In genomic region chr11:24406980-24407379, GRCh38 we compare ENCODE assay signal across 28 cellular contexts.
"Had no signal": no experiment of that assay in that cellular context is flagged by ENCODE, and none has a peak within 500 bp of the region (broad histone marks: within the 10 kb centered on the region; RNA-seq: fewer than 3 reads in every experiment).

No MANE protein-coding gene starts in this region.

- H3K36me3 ChIP-seq: neutrophil, pancreas, right lobe of liver, sigmoid colon, stomach, thoracic aorta, thyroid gland, tibial nerve, upper lobe of left lung, vagina had no signal

- H3K36me3 Mint-ChIP-seq: naive thymus-derived CD8-positive, alpha-beta T cell; natural killer cell treated with Interleukin-12 subunit alpha and Interleukin-12 subunit beta and Interleukin-15 and Interleukin-18, amount 100 ng/mL, for 72 hours; stimulated activated effector memory CD8-positive, alpha-beta T cell treated with anti-CD3 and anti-CD28 coated beads, Interleukin-12 subunit alpha, Interleukin-12 subunit beta, amount 100 ng/mL, for 72 hours; stimulated activated naive B cell treated with anti-CD40 and anti-IgM and Interleukin-4, amounts not matched to agents 10 μg/mL and 1 μg/mL and 100 μg/mL, for 72 hours had no signal

- H3K4me3 ChIP-seq: pancreas, psoas muscle, right lobe of liver, sigmoid colon, stomach, thoracic aorta, thyroid gland, tibial nerve, upper lobe of left lung, vagina had no signal

- H3K4me1 ChIP-seq: pancreas, psoas muscle, right lobe of liver, sigmoid colon, stomach, thyroid gland, tibial nerve, upper lobe of left lung, vagina had no signal

- H3K27me3 ChIP-seq: neutrophil, pancreas, right lobe of liver, sigmoid colon, stomach, thyroid gland, tibial nerve, upper lobe of left lung, vagina had no signal

- H3K27ac Mint-ChIP-seq: naive thymus-derived CD8-positive, alpha-beta T cell; natural killer cell treated with Interleukin-12 subunit alpha and Interleukin-12 subunit beta and Interleukin-15 and Interleukin-18, amount 100 ng/mL, for 72 hours; nephron progenitor cell; progenitor cell of endocrine pancreas; stimulated activated effector memory CD8-positive, alpha-beta T cell treated with anti-CD3 and anti-CD28 coated beads, Interleukin-12 subunit alpha, Interleukin-12 subunit beta, amount 100 ng/mL, for 72 hours; stimulated activated naive B cell treated with anti-CD40 and anti-IgM and Interleukin-4, amounts not matched to agents 10 μg/mL and 1 μg/mL and 100 μg/mL, for 72 hours; stimulated activated naive CD8-positive, alpha-beta T cell treated with anti-CD3 and anti-CD28 coated beads, Interleukin-15, Interleukin-2, amounts not matched to agents 100 ng/mL and 50 ng/mL, for 24 hours had no signal

- H3K9me3 ChIP-seq: neutrophil, pancreas, psoas muscle, right lobe of liver, stomach, thoracic aorta, thyroid gland, tibial nerve, upper lobe of left lung, vagina had no signal

- H3K27me3 Mint-ChIP-seq: naive thymus-derived CD8-positive, alpha-beta T cell; natural killer cell treated with Interleukin-12 subunit alpha and Interleukin-12 subunit beta and Interleukin-15 and Interleukin-18, amount 100 ng/mL, for 72 hours; progenitor cell of endocrine pancreas; stimulated activated naive B cell treated with anti-CD40 and anti-IgM and Interleukin-4, amounts not matched to agents 10 μg/mL and 1 μg/mL and 100 μg/mL, for 72 hours; stimulated activated naive CD8-positive, alpha-beta T cell treated with anti-CD3 and anti-CD28 coated beads, Interleukin-15, Interleukin-2, amounts not matched to agents 100 ng/mL and 50 ng/mL, for 24 hours had no signal

- H3K4me3 Mint-ChIP-seq: naive thymus-derived CD8-positive, alpha-beta T cell; natural killer cell treated with Interleukin-12 subunit alpha and Interleukin-12 subunit beta and Interleukin-15 and Interleukin-18, amount 100 ng/mL, for 72 hours; nephron progenitor cell; neural crest cell; stimulated activated effector memory CD8-positive, alpha-beta T cell treated with anti-CD3 and anti-CD28 coated beads, Interleukin-12 subunit alpha, Interleukin-12 subunit beta, amount 100 ng/mL, for 72 hours; stimulated activated naive B cell treated with anti-CD40 and anti-IgM and Interleukin-4, amounts not matched to agents 10 μg/mL and 1 μg/mL and 100 μg/mL, for 72 hours; stimulated activated naive CD8-positive, alpha-beta T cell treated with anti-CD3 and anti-CD28 coated beads, Interleukin-15, Interleukin-2, amounts not matched to agents 100 ng/mL and 50 ng/mL, for 24 hours had no signal

- ATAC-seq: naive thymus-derived CD8-positive, alpha-beta T cell; natural killer cell treated with Interleukin-12 subunit alpha and Interleukin-12 subunit beta and Interleukin-15 and Interleukin-18, amount 100 ng/mL, for 72 hours; pancreas; psoas muscle; right cardiac atrium; right lobe of liver; stimulated activated effector memory CD8-positive, alpha-beta T cell treated with anti-CD3 and anti-CD28 coated beads, Interleukin-12 subunit alpha, Interleukin-12 subunit beta, amount 100 ng/mL, for 72 hours; stimulated activated naive B cell treated with anti-CD40 and anti-IgM and Interleukin-4, amounts not matched to agents 10 μg/mL and 1 μg/mL and 100 μg/mL, for 72 hours had no signal

- H3K27ac ChIP-seq: neutrophil, pancreas, psoas muscle, right lobe of liver, sigmoid colon, stomach, thoracic aorta, thyroid gland, tibial nerve, upper lobe of left lung, vagina had no signal

- H3K9me3 Mint-ChIP-seq: natural killer cell treated with Interleukin-12 subunit alpha and Interleukin-12 subunit beta and Interleukin-15 and Interleukin-18, amount 100 ng/mL, for 72 hours; nephron progenitor cell had no signal

- DNase-seq: naive thymus-derived CD8-positive, alpha-beta T cell; nephron progenitor cell; nucleus accumbens; pancreas; psoas muscle; right cardiac atrium; right lobe of liver; sigmoid colon; small intestine; stimulated activated CD4-positive, alpha-beta T cell treated with anti-CD3 and anti-CD28 coated beads, Interleukin-15, amount 100 ng/mL, for 24 hours; stimulated activated CD4-positive, alpha-beta T cell treated with anti-CD3 and anti-CD28 coated beads, Interleukin-2, amount 100 ng/mL, for 24 hours; stimulated activated CD4-positive, alpha-beta T cell treated with anti-CD3 and anti-CD28 coated beads, Interleukin-2, amount 100 ng/mL, for 48 hours; stimulated activated CD4-positive, alpha-beta T cell treated with anti-CD3 and anti-CD28 coated beads, Interleukin-4, amount 100 ng/mL, for 24 hours; stimulated activated naive B cell treated with anti-CD40 and anti-IgM and Interleukin-4, amounts not matched to agents 10 μg/mL and 1 μg/mL and 100 μg/mL, for 72 hours; stimulated activated naive CD4-positive, alpha-beta T cell treated with Interleukin-2 at 50 U/mL for 16 hours; stomach; thyroid gland; trophoblast cell; upper lobe of left lung had no signal

- H3K4me1 Mint-ChIP-seq: naive thymus-derived CD8-positive, alpha-beta T cell; nephron progenitor cell; stimulated activated effector memory CD8-positive, alpha-beta T cell treated with anti-CD3 and anti-CD28 coated beads, Interleukin-12 subunit alpha, Interleukin-12 subunit beta, amount 100 ng/mL, for 72 hours; stimulated activated naive B cell treated with anti-CD40 and anti-IgM and Interleukin-4, amounts not matched to agents 10 μg/mL and 1 μg/mL and 100 μg/mL, for 72 hours had no signal
